ENCODE assay signal across 14 cellular contexts in the genomic region with DNA sequence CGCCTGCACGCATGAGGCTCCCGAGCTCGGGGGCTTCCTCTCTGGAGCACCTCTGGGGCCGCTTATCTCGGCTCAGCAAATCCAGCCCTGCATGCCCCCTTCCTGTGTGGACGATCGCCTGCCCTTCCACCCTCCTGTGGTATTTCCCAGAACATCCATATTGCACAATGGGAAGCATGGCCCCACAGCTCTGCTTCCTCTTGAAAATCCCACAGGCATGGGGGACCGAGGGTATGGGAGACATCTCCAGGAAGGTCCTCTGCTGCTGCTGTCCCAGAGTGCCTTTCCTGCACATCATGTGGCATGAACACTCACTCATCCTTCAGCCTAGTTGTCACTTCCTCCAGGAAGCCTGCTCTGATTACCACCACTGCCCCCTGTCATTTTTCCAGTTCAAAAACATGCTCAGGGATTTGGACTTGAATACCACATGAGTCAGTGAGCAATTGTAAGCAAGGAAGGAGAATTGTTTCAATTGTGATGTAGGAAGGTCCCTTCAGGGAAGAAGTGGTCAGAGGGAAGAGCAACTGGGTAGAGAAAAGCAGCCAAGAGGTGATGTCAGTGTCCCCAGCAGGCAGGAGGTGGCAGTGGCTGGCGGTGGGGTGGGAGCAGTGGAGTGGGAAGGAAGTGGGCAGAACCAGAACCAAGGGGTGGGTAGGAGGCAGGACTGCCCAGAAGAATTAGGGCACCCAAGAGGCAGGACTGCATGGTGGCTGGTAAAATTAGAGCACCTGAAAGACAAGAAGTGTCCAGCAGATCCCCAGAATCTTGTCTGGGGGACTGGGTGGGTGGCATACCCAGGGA.
DNase-seq lines count a peak whose midpoint lies in the region; ATAC-seq lines count a peak whose summit lies in the region.
"Had no signal": no experiment of that assay in that cellular context is flagged by ENCODE, and none has a peak within 500 bp of the region (broad histone marks: within the 10 kb centered on the region; RNA-seq: fewer than 3 reads in every experiment).

No MANE protein-coding gene starts in this region.

- no peaks in the 10 kb centered on the region for H3K36me3 Mint-ChIP-seq in activated T-helper 1 cell treated with anti-CD3 and anti-CD28 coated beads, Interleukin-12 subunit alpha, Interleukin-12 subunit beta, Interleukin-2, Interleukin-4 antibody, amounts not matched to agents 30 ng/mL and 10 ng/mL and 1 ng/mL, durations not matched to agents 14 hours and 24 hours and 36 hours (ENCODE audit: low read depth)
- no peaks in the 10 kb centered on the region for H3K36me3 Mint-ChIP-seq in activated T-cell treated with anti-CD3 and anti-CD28 coated beads, Interleukin-2, amount 50 U/mL, for 24 hours (ENCODE audit: low read depth)
- H3K36me3 Mint-ChIP-seq: WTC11 had no signal

- H3K4me1 Mint-ChIP-seq in activated T-helper 1 cell treated with anti-CD3 and anti-CD28 coated beads, Interleukin-12 subunit alpha, Interleukin-12 subunit beta, Interleukin-2, Interleukin-4 antibody, amounts not matched to agents 30 ng/mL and 10 ng/mL and 1 ng/mL, durations not matched to agents 14 hours and 24 hours and 36 hours (ENCODE audit: low read depth): peaks cover 6% of the 10 kb centered on the region
- H3K4me1 Mint-ChIP-seq in activated T-cell treated with anti-CD3 and anti-CD28 coated beads, Interleukin-2, amount 50 U/mL, for 24 hours (ENCODE audit: low read depth): peaks cover 3% of the 10 kb centered on the region
- H3K4me1 Mint-ChIP-seq: WTC11 had no signal

- no peaks in the 10 kb centered on the region for H3K9me3 ChIP-seq in GM23248 (ENCODE audit: low read depth)
- H3K9me3 ChIP-seq: esophagus squamous epithelium had no signal

- H3K4me3 Mint-ChIP-seq in activated T-helper 1 cell treated with anti-CD3 and anti-CD28 coated beads, Interleukin-12 subunit alpha, Interleukin-12 subunit beta, Interleukin-2, Interleukin-4 antibody, amounts not matched to agents 30 ng/mL and 10 ng/mL and 1 ng/mL, durations not matched to agents 14 hours and 24 hours and 36 hours: no peak overlapping the region
- no peak overlapping the region for H3K4me3 Mint-ChIP-seq in activated T-cell treated with anti-CD3 and anti-CD28 coated beads, Interleukin-2, amount 50 U/mL, for 24 hours
- H3K4me3 Mint-ChIP-seq: WTC11 had no signal

- peak; percentile 33 for DNase-seq in AG08395 (ENCODE audit: low spot score)
- DNase-seq in GM23248: peak; percentile 51
- DNase-seq in activated T-helper 1 cell treated with anti-CD3 and anti-CD28 coated beads, Interleukin-12 subunit alpha, Interleukin-12 subunit beta, Interleukin-2, Interleukin-4 antibody, amounts not matched to agents 30 ng/mL and 10 ng/mL and 1 ng/mL, durations not matched to agents 14 hours and 24 hours and 36 hours (ENCODE audit: low spot score): no peak
- peak; percentile 45 for DNase-seq in glomerular endothelial cell (ENCODE audit: extremely low read depth, low read depth, low spot score)
- DNase-seq in activated CD4-positive, alpha-beta T cell treated with anti-CD3 and anti-CD28 coated beads, Interleukin-2, amount 50 U/mL, for 1 hour: no peak
- no peak for DNase-seq in activated T-cell treated with anti-CD3 and anti-CD28 coated beads, Interleukin-2, amount 50 U/mL, for 24 hours
- no peak for DNase-seq in stimulated activated CD4-positive, alpha-beta T cell treated with anti-CD3 and anti-CD28 coated beads, Interleukin-4, amount 100 ng/mL, for 1 hour
- DNase-seq: esophagus squamous epithelium; NCI-H1417 treated with DMSO at 0.1 percent for 48 hours; SIG-M5; stimulated activated naive CD4-positive, alpha-beta T cell had no signal

- no peaks in the 10 kb centered on the region for H3K27me3 ChIP-seq in GM23248 (replicated peaks; ENCODE audit: insufficient read depth)
- H3K27me3 ChIP-seq: esophagus squamous epithelium had no signal

- no peaks in the 10 kb centered on the region for H3F3A ChIP-seq in GM23248 (ENCODE audit: insufficient read depth)

- H3K4me3 ChIP-seq in GM23248: no peak overlapping the region
- H3K4me3 ChIP-seq: esophagus squamous epithelium had no signal

- H3K9me3 Mint-ChIP-seq in activated T-helper 1 cell treated with anti-CD3 and anti-CD28 coated beads, Interleukin-12 subunit alpha, Interleukin-12 subunit beta, Interleukin-2, Interleukin-4 antibody, amounts not matched to agents 30 ng/mL and 10 ng/mL and 1 ng/mL, durations not matched to agents 14 hours and 24 hours and 36 hours: no peaks in the 10 kb centered on the region
- no peaks in the 10 kb centered on the region for H3K9me3 Mint-ChIP-seq in activated T-cell treated with anti-CD3 and anti-CD28 coated beads, Interleukin-2, amount 50 U/mL, for 24 hours
- H3K9me3 Mint-ChIP-seq: WTC11 had no signal

- 81 to 82% methylated on average over 10 of the region's 10 CpGs for WGBS in GM23248 (ENCODE audit: low coverage in 1 of 2, low lambda C conversion rate in 2 of 2, missing lambda C conversion rate in 2 of 2), 2 experiments

- intact Hi-C loops in activated T-helper 1 cell treated with anti-CD3 and anti-CD28 coated beads, Interleukin-12 subunit alpha, Interleukin-12 subunit beta, Interleukin-2, Interleukin-4 antibody, amounts not matched to agents 30 ng/mL and 10 ng/mL and 1 ng/mL, durations not matched to agents 14 hours and 24 hours and 36 hours (cut with micrococcal nuclease): no loop called here

- H3K9ac ChIP-seq in GM23248: no peak overlapping the region

- peak overlapping the region; percentile 1 for H3K27ac Mint-ChIP-seq in activated T-helper 1 cell treated with anti-CD3 and anti-CD28 coated beads, Interleukin-12 subunit alpha, Interleukin-12 subunit beta, Interleukin-2, Interleukin-4 antibody, amounts not matched to agents 30 ng/mL and 10 ng/mL and 1 ng/mL, durations not matched to agents 14 hours and 24 hours and 36 hours
- H3K27ac Mint-ChIP-seq in activated T-cell treated with anti-CD3 and anti-CD28 coated beads, Interleukin-2, amount 50 U/mL, for 24 hours: no peak overlapping the region
- H3K27ac Mint-ChIP-seq: WTC11 had no signal

- H3K27ac ChIP-seq in GM23248: no peak overlapping the region

- no peaks in the 10 kb centered on the region for H3K9me2 ChIP-seq in GM23248 (ENCODE audit: insufficient read depth)

- no peak for ATAC-seq in GM21390 (IDR thresholded peaks at IDR 0.05; ENCODE audit: unreplicated experiment)
- ATAC-seq: HCT116 had no signal

- peaks cover 14% of the 10 kb centered on the region for H3K27me3 Mint-ChIP-seq in activated T-helper 1 cell treated with anti-CD3 and anti-CD28 coated beads, Interleukin-12 subunit alpha, Interleukin-12 subunit beta, Interleukin-2, Interleukin-4 antibody, amounts not matched to agents 30 ng/mL and 10 ng/mL and 1 ng/mL, durations not matched to agents 14 hours and 24 hours and 36 hours (ENCODE audit: insufficient read depth)
- H3K27me3 Mint-ChIP-seq in activated T-cell treated with anti-CD3 and anti-CD28 coated beads, Interleukin-2, amount 50 U/mL, for 24 hours: no peaks in the 10 kb centered on the region

- H3K36me3 ChIP-seq in GM23248 (ENCODE audit: low read depth): no peaks in the 10 kb centered on the region
- H3K36me3 ChIP-seq: esophagus squamous epithelium had no signal

- H3K79me2 ChIP-seq in GM23248 (ENCODE audit: insufficient read depth): no peaks in the 10 kb centered on the region

- H2AFZ ChIP-seq in GM23248: no peak overlapping the region

- H3K4me2 ChIP-seq in GM23248 (ENCODE audit: unreplicated experiment): no peak overlapping the region

- no peaks in the 10 kb centered on the region for H3K4me1 ChIP-seq in GM23248 (ENCODE audit: insufficient read depth)

- H4K20me1 ChIP-seq in GM23248 (ENCODE audit: insufficient read depth): no peaks in the 10 kb centered on the region

- in situ Hi-C loops in GM23248 (cut with MboI): no loop called here

Comparison
In these comparisons a context has a peak if more than half of its experiments do, and no peak if none do; other contexts are left out.
1. DNase-seq: peak in AG08395 (single experiment), GM23248 (single experiment) and glomerular endothelial cell (single experiment); none in activated T-helper 1 cell treated with anti-CD3 and anti-CD28 coated beads, Interleukin-12 subunit alpha, Interleukin-12 subunit beta, Interleukin-2, Interleukin-4 antibody, amounts not matched to agents 30 ng/mL and 10 ng/mL and 1 ng/mL, durations not matched to agents 14 hours and 24 hours and 36 hours (single experiment), activated CD4-positive, alpha-beta T cell treated with anti-CD3 and anti-CD28 coated beads, Interleukin-2, amount 50 U/mL, for 1 hour (single experiment), activated T-cell treated with anti-CD3 and anti-CD28 coated beads, Interleukin-2, amount 50 U/mL, for 24 hours (single experiment) and stimulated activated CD4-positive, alpha-beta T cell treated with anti-CD3 and anti-CD28 coated beads, Interleukin-4, amount 100 ng/mL, for 1 hour (single experiment).